ENCODE assay signal across 19 cellular contexts in genomic region chr3:48404440-48405342, GRCh38. TPM values are rescaled to one million over a fixed set of nuclear protein-coding genes. Genes with fewer than 3 reads are reported as not detected.
A peak's percentile ranks its signal among the peaks of the same experiment; 100 is the strongest.
DNase-seq lines count a peak whose midpoint lies in the region; ATAC-seq, FAIRE-seq and TF ChIP-seq lines count a peak whose summit lies in the region.
"Had no signal": no experiment of that assay in that cellular context is flagged by ENCODE, and none has a peak within 500 bp of the region (broad histone marks: within the 10 kb centered on the region; RNA-seq: fewer than 3 reads in every experiment).

No MANE protein-coding gene starts in this region.

- peaks cover 0 to 4% of the 10 kb centered on the region in 2 donors for H3K4me1 Mint-ChIP-seq in natural killer cell treated with Interleukin-12 subunit alpha and Interleukin-12 subunit beta and Interleukin-15 and Interleukin-18, amount 100 ng/mL, for 72 hours (ENCODE audit: low read depth in 2 of 2)
- no peaks in the 10 kb centered on the region for H3K4me1 Mint-ChIP-seq in natural killer cell
- H3K4me1 Mint-ChIP-seq: nephron progenitor cell had no signal

- no peak for FAIRE-seq in pancreas (lab: Jason Lieb, UNC)
- FAIRE-seq: D721Med had no signal

- H3K27me3 ChIP-seq in esophagus muscularis mucosa (no peaks in the 10 kb centered on the region), pancreas (no peaks in the 10 kb centered on the region), aorta (ENCODE audit: control insufficient read depth in 1 of 2, insufficient read depth in 2 of 2, low read length in 1 of 2) (no peaks in the 10 kb centered on the region)

- 95% methylated on average over 10 of the region's 21 CpGs for WGBS in esophagus muscularis mucosa
- 71 to 75% methylated on average over 21 of the region's 21 CpGs for WGBS in pancreas, 2 donors
- 34 to 35% methylated on average over 21 of the region's 21 CpGs for WGBS in aorta, 2 donors

- intact Hi-C loops in natural killer cell (cut with micrococcal nuclease), result no loop called here
- intact Hi-C loops in esophagus muscularis mucosa (cut with DNase I), result no loop called here
- intact Hi-C loops in pancreas (cut with DNase I), result loop anchor here in 2 of 3 donors (5.0 kb wide), 1 partner anchor 33 kb away; no protein-coding TSS in a partner anchor
- intact Hi-C loops in aorta (cut with DNase I), result no loop called here

- H3K36me3 Mint-ChIP-seq in natural killer cell treated with Interleukin-12 subunit alpha and Interleukin-12 subunit beta and Interleukin-15 and Interleukin-18, amount 100 ng/mL, for 72 hours, result no peaks in the 10 kb centered on the region
- no peaks in the 10 kb centered on the region for H3K36me3 Mint-ChIP-seq in natural killer cell

- no peaks in the 10 kb centered on the region for H3K9me3 Mint-ChIP-seq in natural killer cell treated with Interleukin-12 subunit alpha and Interleukin-12 subunit beta and Interleukin-15 and Interleukin-18, amount 100 ng/mL, for 72 hours
- no peaks in the 10 kb centered on the region for H3K9me3 Mint-ChIP-seq in natural killer cell
- H3K9me3 Mint-ChIP-seq: nephron progenitor cell; stimulated activated naive CD8-positive, alpha-beta T cell treated with anti-CD3 and anti-CD28 coated beads, Interleukin-15, Interleukin-2, amounts not matched to agents 100 ng/mL and 50 ng/mL, for 24 hours had no signal

- no peak for TF ChIP-seq POLR2A in esophagus muscularis mucosa (IDR thresholded peaks at IDR 0.05; ENCODE audit: low read depth)

- TF ChIP-seq CTCF in natural killer cell (IDR thresholded peaks at IDR 0.05) (no peak), esophagus muscularis mucosa (IDR thresholded peaks at IDR 0.05) (no peak), pancreas (IDR thresholded peaks at IDR 0.05) (no peak)

- no peak for ATAC-seq in natural killer cell treated with Interleukin-12 subunit alpha and Interleukin-12 subunit beta and Interleukin-15 and Interleukin-18, amount 100 ng/mL, for 72 hours
- ATAC-seq in natural killer cell, result no peak
- ATAC-seq in pancreas, result no peak
- ATAC-seq in aorta (ENCODE audit: low FRiP score), result no peak
- ATAC-seq: left ventricle myocardium superior had no signal

- peaks cover 14 to 62% (median 35%) of the 10 kb centered on the region in 4 donors for H3K4me1 ChIP-seq in esophagus muscularis mucosa
- peaks cover 0 to 3% (median 2%) of the 10 kb centered on the region in 3 donors for H3K4me1 ChIP-seq in pancreas
- H3K4me1 ChIP-seq in aorta (ENCODE audit: control insufficient read depth in 1 of 2, insufficient read depth in 2 of 2, low read length in 2 of 2), result peaks cover 0 to 4% of the 10 kb centered on the region in 2 donors
- H3K4me1 ChIP-seq: HAP-1 had no signal

- H3K27ac ChIP-seq in esophagus muscularis mucosa (replicated peaks in 1 of 4), result peak overlapping the region; percentile 84 to 96 (median 95)
- H3K27ac ChIP-seq in pancreas, result no peak overlapping the region
- H3K27ac ChIP-seq in aorta (ENCODE audit: low read depth in 1 of 2, low read length in 2 of 2), result peak overlapping the region; percentile 31 to 61
- H3K27ac ChIP-seq: PC-9 had no signal

- no peak overlapping the region for H3K4me3 Mint-ChIP-seq in natural killer cell treated with Interleukin-12 subunit alpha and Interleukin-12 subunit beta and Interleukin-15 and Interleukin-18, amount 100 ng/mL, for 72 hours
- no peak overlapping the region for H3K4me3 Mint-ChIP-seq in natural killer cell
- H3K4me3 Mint-ChIP-seq: nephron progenitor cell; stimulated activated naive CD8-positive, alpha-beta T cell treated with anti-CD3 and anti-CD28 coated beads, Interleukin-15, Interleukin-2, amounts not matched to agents 100 ng/mL and 50 ng/mL, for 24 hours had no signal

- H3K36me3 ChIP-seq in esophagus muscularis mucosa (peaks cover 36 to 64% (median 61%) of the 10 kb centered on the region in 4 donors), pancreas (peaks cover 0 to 39% (median 0%) of the 10 kb centered on the region in 3 donors), aorta (ENCODE audit: control insufficient read depth in 1 of 2, insufficient read depth in 2 of 2, low read length in 1 of 2) (peaks cover 0 to 2% of the 10 kb centered on the region in 2 donors)

- TF ChIP-seq EP300 in esophagus muscularis mucosa (IDR thresholded peaks at IDR 0.05), result no peak

- H3K4me3 ChIP-seq in esophagus muscularis mucosa (no peak overlapping the region), pancreas (no peak overlapping the region), aorta (ENCODE audit: low read length in 2 of 2) (no peak overlapping the region)
- H3K4me3 ChIP-seq: HAP-1, PC-9 had no signal

- no peaks in the 10 kb centered on the region for H3K27me3 Mint-ChIP-seq in natural killer cell treated with Interleukin-12 subunit alpha and Interleukin-12 subunit beta and Interleukin-15 and Interleukin-18, amount 100 ng/mL, for 72 hours
- H3K27me3 Mint-ChIP-seq in natural killer cell (ENCODE audit: low read depth in 2 of 2), result peaks cover 0 to 6% of the 10 kb centered on the region in 2 donors
- H3K27me3 Mint-ChIP-seq: stimulated activated naive CD8-positive, alpha-beta T cell treated with anti-CD3 and anti-CD28 coated beads, Interleukin-15, Interleukin-2, amounts not matched to agents 100 ng/mL and 50 ng/mL, for 24 hours had no signal

- H3K9me3 ChIP-seq in esophagus muscularis mucosa (no peaks in the 10 kb centered on the region), pancreas (no peaks in the 10 kb centered on the region), aorta (ENCODE audit: control insufficient read depth, low read length) (no peaks in the 10 kb centered on the region)
- H3K9me3 ChIP-seq: HAP-1 had no signal

- H3K27ac Mint-ChIP-seq in natural killer cell treated with Interleukin-12 subunit alpha and Interleukin-12 subunit beta and Interleukin-15 and Interleukin-18, amount 100 ng/mL, for 72 hours, result no peak overlapping the region
- no peak overlapping the region for H3K27ac Mint-ChIP-seq in natural killer cell
- H3K27ac Mint-ChIP-seq: nephron progenitor cell; stimulated activated naive CD8-positive, alpha-beta T cell treated with anti-CD3 and anti-CD28 coated beads, Interleukin-15, Interleukin-2, amounts not matched to agents 100 ng/mL and 50 ng/mL, for 24 hours had no signal

- peak; percentile 51 for DNase-seq in natural killer cell treated with Interleukin-12 subunit alpha and Interleukin-12 subunit beta and Interleukin-15 and Interleukin-18, amount 100 ng/mL, for 72 hours (ENCODE audit: low spot score)
- no peak for DNase-seq in natural killer cell
- no peak for DNase-seq in esophagus muscularis mucosa (ENCODE audit: extremely low spot score)
- DNase-seq in pancreas, result peak in 5 of 6 donors; percentile 4 to 44 (median 12)
- DNase-seq in aorta, result peak; percentile 57 to 76
- no peak for DNase-seq in HUDEP-2 (lab: John Stamatoyannopoulos, UW; ENCODE audit: unreplicated experiment in 76 of 76)
- no peak for DNase-seq in activated CD4-positive, CD25-positive, alpha-beta regulatory T cell treated with anti-CD3 and anti-CD28 coated beads, Interleukin-2, amount 50 U/mL, for 72 hours
- no peak for DNase-seq in DMS53 treated with DMSO at 0.1 percent for 48 hours (lab: John Stamatoyannopoulos, UW; ENCODE audit: unreplicated experiment)
- DNase-seq: cortex of kidney, hippocampal formation, Kasumi-1, left ventricle myocardium superior, NCI-H187, NCI-H524, nephron progenitor cell, PC-9 had no signal

RNA-seq across cellular contexts. Expression of gene PLXNB1, which starts 25.2 kb away (rescaled TPM):
- total RNA-seq in natural killer cell treated with Interleukin-12 subunit alpha and Interleukin-12 subunit beta and Interleukin-15 and Interleukin-18, amount 100 ng/mL, for 72 hours, result 1 to 10 TPM; 5.9 to 9.6 TPM
- total RNA-seq in natural killer cell (1 to 10 TPM; 4.3 to 5.0 (median 4.4) TPM), esophagus muscularis mucosa (100 to 1,000 TPM; 120 to 200 (median 152) TPM), pancreas (100 to 1,000 TPM in 1 of 6 donors, 10 to 100 TPM in 5; 47.8 to 103 (median 65.1) TPM), aorta (100 to 1,000 TPM in 1 of 2 donors, 10 to 100 TPM in 1; 69.9 to 115 TPM)
- polyA plus RNA-seq in pancreas (100 to 1,000 TPM; 286 to 372 TPM), aorta (100 to 1,000 TPM in 1 of 2 donors, 10 to 100 TPM in 1; 26.3 to 235 TPM)

RNA-seq across cellular contexts. Expression of gene FBXW12, which starts 32.7 kb away (rescaled TPM):
- not detected for total RNA-seq in natural killer cell treated with Interleukin-12 subunit alpha and Interleukin-12 subunit beta and Interleukin-15 and Interleukin-18, amount 100 ng/mL, for 72 hours
- total RNA-seq in natural killer cell, result under 1 TPM in 1 of 3 donors, not detected in 2; 0.25 TPM
- total RNA-seq in esophagus muscularis mucosa, result under 1 TPM in 1 of 4 donors, not detected in 3; 0.65 TPM
- total RNA-seq in pancreas, result 1 to 10 TPM; 3.3 to 9.6 (median 6.2) TPM
- 1 to 10 TPM; 2.7 to 5.6 TPM for polyA plus RNA-seq in pancreas
- not detected for total RNA-seq in aorta
- polyA plus RNA-seq in aorta, result not detected
- total RNA-seq: left ventricle myocardium superior, PC-9 had no signal

RNA-seq across cellular contexts. Expression of gene CCDC51, which starts 35.2 kb away (rescaled TPM):
- 10 to 100 TPM; 13.0 to 23.3 TPM for total RNA-seq in natural killer cell treated with Interleukin-12 subunit alpha and Interleukin-12 subunit beta and Interleukin-15 and Interleukin-18, amount 100 ng/mL, for 72 hours
- 1 to 10 TPM; 4.4 to 8.8 (median 6.8) TPM for total RNA-seq in natural killer cell
- 10 to 100 TPM; 15.6 to 26.6 (median 23.0) TPM for total RNA-seq in esophagus muscularis mucosa
- 1 to 10 TPM; 1.6 to 4.3 (median 3.3) TPM for total RNA-seq in pancreas
- polyA plus RNA-seq in pancreas, result 1 to 10 TPM; 2.5 to 5.8 TPM
- 1 to 10 TPM; 6.4 to 6.7 TPM for total RNA-seq in aorta
- 10 to 100 TPM in 1 of 2 donors, 1 to 10 TPM in 1; 9.5 to 12.7 TPM for polyA plus RNA-seq in aorta

RNA-seq across cellular contexts. Expression of gene TMA7, which starts 35.4 kb away (rescaled TPM):
- 100 to 1,000 TPM; 202 to 217 TPM for total RNA-seq in natural killer cell treated with Interleukin-12 subunit alpha and Interleukin-12 subunit beta and Interleukin-15 and Interleukin-18, amount 100 ng/mL, for 72 hours
- 100 to 1,000 TPM; 192 to 239 (median 229) TPM for total RNA-seq in natural killer cell
- total RNA-seq in esophagus muscularis mucosa, result 100 to 1,000 TPM; 167 to 270 (median 205) TPM
- 10 to 100 TPM; 59.0 to 83.8 (median 68.0) TPM for total RNA-seq in pancreas
- polyA plus RNA-seq in pancreas, result 100 to 1,000 TPM; 278 to 320 TPM
- total RNA-seq in aorta, result 100 to 1,000 TPM; 114 to 128 TPM
- polyA plus RNA-seq in aorta, result 100 to 1,000 TPM; 302 to 686 TPM

RNA-seq across cellular contexts. Expression of gene ATRIP, which starts 41.8 kb away (rescaled TPM):
- 10 to 100 TPM; 14.0 to 26.2 TPM for total RNA-seq in natural killer cell treated with Interleukin-12 subunit alpha and Interleukin-12 subunit beta and Interleukin-15 and Interleukin-18, amount 100 ng/mL, for 72 hours
- total RNA-seq in natural killer cell (10 to 100 TPM in 2 of 3 donors, 1 to 10 TPM in 1; 8.5 to 11.0 (median 10.6) TPM), esophagus muscularis mucosa (1 to 10 TPM; 4.2 to 8.5 (median 5.3) TPM), pancreas (1 to 10 TPM; 2.0 to 3.4 (median 2.9) TPM), aorta (1 to 10 TPM; 5.0 to 6.3 TPM)
- polyA plus RNA-seq in pancreas (1 to 10 TPM; 4.3 to 4.8 TPM), aorta (1 to 10 TPM; 4.0 to 7.5 TPM)

Comparison
In these comparisons a context has a peak if more than half of its experiments do, and no peak if none do; other contexts are left out.
1. DNase-seq: peak in natural killer cell treated with Interleukin-12 subunit alpha and Interleukin-12 subunit beta and Interleukin-15 and Interleukin-18, amount 100 ng/mL, for 72 hours (single experiment), pancreas (5 of 6) and aorta (2 of 2); none in natural killer cell (single experiment), esophagus muscularis mucosa (single experiment), HUDEP-2 (0 of 76), activated CD4-positive, CD25-positive, alpha-beta regulatory T cell treated with anti-CD3 and anti-CD28 coated beads, Interleukin-2, amount 50 U/mL, for 72 hours (single experiment) and DMS53 treated with DMSO at 0.1 percent for 48 hours (single experiment).
2. H3K27ac ChIP-seq: peak in esophagus muscularis mucosa (4 of 4) and aorta (2 of 2); none in pancreas (0 of 4).
3. RNA of gene PLXNB1, which starts 25.2 kb away (total RNA-seq): 120 to 200 TPM in esophagus muscularis mucosa, 69.9 to 115 TPM in aorta and 47.8 to 103 TPM in pancreas; 5.9 to 9.6 TPM in natural killer cell treated with Interleukin-12 subunit alpha and Interleukin-12 subunit beta and Interleukin-15 and Interleukin-18, amount 100 ng/mL, for 72 hours and 4.3 to 5.0 TPM in natural killer cell; every median in the first group is over 4 times any median in the second.
4. intact Hi-C loops: an anchor here in pancreas (5.0 kb wide); none called in natural killer cell, esophagus muscularis mucosa and aorta.